In genomic region chr18:44507729-44508325, GRCh38 we compare ENCODE assay signal across 9 cellular contexts.
DNase-seq lines count a peak whose midpoint lies in the region; ATAC-seq and TF ChIP-seq lines count a peak whose summit lies in the region.
"Had no signal": no experiment of that assay in that cellular context is flagged by ENCODE, and none has a peak within 500 bp of the region (broad histone marks: within the 10 kb centered on the region; RNA-seq: fewer than 3 reads in every experiment).

No MANE protein-coding gene starts in this region.

- no TSS peak for BruUV-seq in Caco-2 (replicated peaks; lab: Mats Ljungman, UMichigan)

- TF ChIP-seq CTCF in cardiac fibroblast (IDR thresholded peaks at IDR 0.05; ENCODE audit: low read depth, low read length) (no peak), Caco-2 (IDR thresholded peaks at IDR 0.05; ENCODE audit: insufficient read depth in 1 of 2, low read depth in 1 of 2, low read length in 1 of 2, severe bottlenecking in 1 of 2, unreplicated experiment in 1 of 2) (no peak)

- no peaks in the 10 kb centered on the region for H3K9me3 Mint-ChIP-seq in Caco-2 (ENCODE audit: unreplicated experiment)

- H3K4me1 Mint-ChIP-seq in Caco-2 (ENCODE audit: low read depth, unreplicated experiment): no peaks in the 10 kb centered on the region

- POLR2A ChIA-PET in Caco-2 (lab: Charles Lee): no interaction called here

- intact Hi-C loops in Caco-2 (cut with micrococcal nuclease; ENCODE audit: unreplicated experiment): no loop called here

- ATAC-seq in GM19397 (IDR thresholded peaks at IDR 0.05; ENCODE audit: unreplicated experiment) (peak; percentile 86), HG03378 (IDR thresholded peaks at IDR 0.05; ENCODE audit: unreplicated experiment) (peak; percentile 73)

- no peaks in the 10 kb centered on the region for H3K27me3 Mint-ChIP-seq in Caco-2 (ENCODE audit: insufficient read depth, unreplicated experiment)

- CTCF ChIA-PET in Caco-2 (lab: Charles Lee): no interaction called here

- H3K4me3 ChIP-seq in cardiac fibroblast (replicated peaks in 1 of 2; ENCODE audit: low read depth in 2 of 2, low read length in 2 of 2): no peak overlapping the region
- no peak overlapping the region for H3K4me3 ChIP-seq in Caco-2 (ENCODE audit: low read depth, low read length)
- H3K4me3 ChIP-seq: ascending aorta had no signal

- H3K4me3 Mint-ChIP-seq in Caco-2 (ENCODE audit: unreplicated experiment): no peak overlapping the region

- DNase-seq in cardiac fibroblast (ENCODE audit: low read depth in 2 of 2): peak; percentile 14 to 68
- peak; percentile 98 for DNase-seq in pulmonary artery endothelial cell (ENCODE audit: low read depth, low spot score)
- no peak for DNase-seq in NCI-H345 (lab: John Stamatoyannopoulos, UW)
- no peak for DNase-seq in NCI-H1436 treated with DMSO at 0.1 percent for 48 hours (lab: John Stamatoyannopoulos, UW)
- DNase-seq in Caco-2: no peak
- DNase-seq in cerebellar cortex (ENCODE audit: low spot score): no peak

- no peaks in the 10 kb centered on the region for H3K9me3 ChIP-seq in Caco-2
- H3K9me3 ChIP-seq: ascending aorta had no signal

- H3K36me3 ChIP-seq in Caco-2 (ENCODE audit: control insufficient read depth, insufficient read depth, low read length): no peaks in the 10 kb centered on the region
- H3K36me3 ChIP-seq: ascending aorta had no signal

- H3K36me3 Mint-ChIP-seq in Caco-2 (ENCODE audit: insufficient read depth, unreplicated experiment): no peaks in the 10 kb centered on the region

- no peaks in the 10 kb centered on the region for H3K4me1 ChIP-seq in Caco-2
- H3K4me1 ChIP-seq: ascending aorta had no signal

- no peak overlapping the region for H3K27ac Mint-ChIP-seq in Caco-2 (ENCODE audit: unreplicated experiment)

- H3K27me3 ChIP-seq in Caco-2 (replicated peaks; ENCODE audit: control insufficient read depth, insufficient read depth, low read length): no peaks in the 10 kb centered on the region
- H3K27me3 ChIP-seq: ascending aorta had no signal

Comparison
In these comparisons a context has a peak if more than half of its experiments do, and no peak if none do; other contexts are left out.
1. DNase-seq: peak in cardiac fibroblast (2 of 2) and pulmonary artery endothelial cell (single experiment); none in NCI-H345 (single experiment), NCI-H1436 treated with DMSO at 0.1 percent for 48 hours (single experiment), Caco-2 (0 of 2) and cerebellar cortex (single experiment).